In the genomic region with DNA sequence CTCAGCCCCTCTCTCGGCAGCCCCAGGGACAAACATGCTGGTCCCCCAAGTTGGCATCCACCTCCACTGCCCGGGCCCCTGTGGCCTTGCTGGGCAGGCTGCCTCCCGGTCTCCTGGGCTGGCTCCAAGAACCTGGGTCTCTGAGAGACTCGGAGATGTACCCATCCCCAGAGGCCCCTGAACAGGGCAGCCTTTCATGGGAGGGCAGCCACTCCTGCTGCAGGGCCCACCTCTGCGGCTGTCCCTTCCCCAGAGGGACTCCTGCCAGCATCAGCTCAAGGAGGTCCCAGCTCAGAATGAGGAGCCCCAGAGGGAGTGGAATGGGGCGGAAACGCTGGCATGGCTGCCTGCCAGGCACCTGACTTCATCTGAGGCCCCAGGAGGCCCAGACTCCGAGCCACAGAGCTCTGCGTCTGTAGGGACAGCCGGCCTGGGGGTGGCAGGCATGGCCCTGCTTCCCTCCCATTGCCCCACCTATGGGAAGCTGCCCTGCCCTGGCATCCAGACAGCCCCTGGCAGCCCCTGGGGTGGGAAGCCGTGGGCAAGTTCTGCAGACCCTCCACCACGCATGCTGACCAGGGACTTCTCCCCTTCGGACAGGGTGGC, we compare ENCODE assay signal across 1 cellular context.
TF ChIP-seq lines count a peak whose summit lies in the region.

No MANE protein-coding gene starts in this region.

TF ChIP-seq in HepG2, 621 proteins besides CTCF, POLR2A, EP300 and RAD21:
- 0 out of 2 replicates have a peak, but pooled peaks have one; percentile 10 for TF ChIP-seq EZH2 (conservative IDR thresholded peaks at IDR 0.05; ENCODE audit: low read depth, low read length)
- TF ChIP-seq, protein P1, sequence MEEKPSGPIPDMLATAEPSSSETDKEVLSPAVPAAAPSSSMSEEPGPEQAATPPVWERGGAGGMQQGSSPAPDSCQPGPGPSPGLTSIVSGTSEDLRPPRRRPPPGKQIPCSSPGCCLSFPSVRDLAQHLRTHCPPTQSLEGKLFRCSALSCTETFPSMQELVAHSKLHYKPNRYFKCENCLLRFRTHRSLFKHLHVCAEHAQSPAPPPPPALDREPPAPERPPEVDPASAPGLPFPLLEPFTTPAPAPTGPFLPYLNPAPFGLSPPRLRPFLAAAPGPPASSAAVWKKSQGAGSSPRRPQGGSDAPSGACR (CRISPR knock-in tag; IDR thresholded peaks at IDR 0.05): 0 out of 2 replicates have a peak, but pooled peaks have one; percentile 38
- TF ChIP-seq HNRNPL (IDR thresholded peaks at IDR 0.05; ENCODE audit: low read depth, low read length): 0 out of 2 replicates have a peak, but pooled peaks have one; percentile 49
- TF ChIP-seq, protein P2, sequence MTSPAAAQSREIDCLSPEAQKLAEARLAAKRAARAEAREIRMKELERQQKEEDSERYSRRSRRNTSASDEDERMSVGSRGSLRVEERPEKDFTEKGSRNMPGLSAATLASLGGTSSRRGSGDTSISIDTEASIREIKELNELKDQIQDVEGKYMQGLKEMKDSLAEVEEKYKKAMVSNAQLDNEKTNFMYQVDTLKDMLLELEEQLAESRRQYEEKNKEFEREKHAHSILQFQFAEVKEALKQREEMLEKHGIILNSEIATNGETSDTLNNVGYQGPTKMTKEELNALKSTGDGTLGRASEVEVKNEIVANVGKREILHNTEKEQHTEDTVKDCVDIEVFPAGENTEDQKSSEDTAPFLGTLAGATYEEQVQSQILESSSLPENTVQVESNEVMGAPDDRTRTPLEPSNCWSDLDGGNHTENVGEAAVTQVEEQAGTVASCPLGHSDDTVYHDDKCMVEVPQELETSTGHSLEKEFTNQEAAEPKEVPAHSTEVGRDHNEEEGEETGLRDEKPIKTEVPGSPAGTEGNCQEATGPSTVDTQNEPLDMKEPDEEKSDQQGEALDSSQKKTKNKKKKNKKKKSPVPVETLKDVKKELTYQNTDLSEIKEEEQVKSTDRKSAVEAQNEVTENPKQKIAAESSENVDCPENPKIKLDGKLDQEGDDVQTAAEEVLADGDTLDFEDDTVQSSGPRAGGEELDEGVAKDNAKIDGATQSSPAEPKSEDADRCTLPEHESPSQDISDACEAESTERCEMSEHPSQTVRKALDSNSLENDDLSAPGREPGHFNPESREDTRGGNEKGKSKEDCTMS (CRISPR knock-in tag; conservative IDR thresholded peaks at IDR 0.05): no peak
- no peak for TF ChIP-seq ZBTB20 (CRISPR knock-in tag; IDR thresholded peaks at IDR 0.05; ENCODE audit: borderline replicate concordance, low read depth)
- TF ChIP-seq, protein P3, sequence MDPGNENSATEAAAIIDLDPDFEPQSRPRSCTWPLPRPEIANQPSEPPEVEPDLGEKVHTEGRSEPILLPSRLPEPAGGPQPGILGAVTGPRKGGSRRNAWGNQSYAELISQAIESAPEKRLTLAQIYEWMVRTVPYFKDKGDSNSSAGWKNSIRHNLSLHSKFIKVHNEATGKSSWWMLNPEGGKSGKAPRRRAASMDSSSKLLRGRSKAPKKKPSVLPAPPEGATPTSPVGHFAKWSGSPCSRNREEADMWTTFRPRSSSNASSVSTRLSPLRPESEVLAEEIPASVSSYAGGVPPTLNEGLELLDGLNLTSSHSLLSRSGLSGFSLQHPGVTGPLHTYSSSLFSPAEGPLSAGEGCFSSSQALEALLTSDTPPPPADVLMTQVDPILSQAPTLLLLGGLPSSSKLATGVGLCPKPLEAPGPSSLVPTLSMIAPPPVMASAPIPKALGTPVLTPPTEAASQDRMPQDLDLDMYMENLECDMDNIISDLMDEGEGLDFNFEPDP (CRISPR knock-in tag; conservative IDR thresholded peaks at IDR 0.05): 0 out of 2 replicates have a peak, but pooled peaks have one; percentile 41
- 0 out of 2 replicates have a peak, but pooled peaks have one; percentile 3 for TF ChIP-seq ZNF598 (CRISPR knock-in tag; IDR thresholded peaks at IDR 0.05; ENCODE audit: borderline replicate concordance)
- TF ChIP-seq MTF2 (CRISPR knock-in tag; IDR thresholded peaks at IDR 0.05; ENCODE audit: borderline replicate concordance): peak; percentile 92
TF ChIP-seq in HepG2: peak in this region for 6.
